28 cellular contexts compared by ENCODE assay signal in the genomic region with DNA sequence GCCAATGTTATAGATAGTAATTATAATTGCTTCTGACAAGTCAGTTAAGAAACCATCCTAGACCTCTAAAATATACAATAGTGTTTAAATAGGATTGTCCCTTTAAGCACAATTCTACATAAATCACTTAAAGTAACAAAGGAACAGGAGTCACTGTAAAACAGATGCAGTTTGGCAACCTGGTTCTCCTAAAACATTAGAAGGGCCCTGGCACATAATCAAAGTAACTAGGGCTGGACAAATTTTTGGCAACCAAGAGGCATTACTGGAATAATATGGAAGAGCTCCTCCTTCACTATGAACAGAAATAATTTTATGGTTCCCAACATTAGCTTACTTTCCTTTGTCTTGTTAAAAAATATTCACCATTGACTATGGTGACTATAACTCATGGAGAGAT.
"Had no signal": no experiment of that assay in that cellular context is flagged by ENCODE, and none has a peak within 500 bp of the region (broad histone marks: within the 10 kb centered on the region; RNA-seq: fewer than 3 reads in every experiment).

No MANE protein-coding gene starts in this region.

- H3K36me3 ChIP-seq: colonic mucosa, gastrocnemius medialis, heart left ventricle, left lung, neural progenitor cell, sigmoid colon, tibial artery had no signal

- H3K4me3 ChIP-seq: colonic mucosa, gastrocnemius medialis, heart left ventricle, hepatocyte, left lung, mucosa of descending colon, neural progenitor cell, psoas muscle, sigmoid colon, testis, tibial artery had no signal

- H3K27ac ChIP-seq: colonic mucosa, epithelial cell of prostate, gastrocnemius medialis, heart left ventricle, hepatocyte, left lung, neural progenitor cell, psoas muscle, sigmoid colon, testis, tibial artery had no signal

- H3K4me1 Mint-ChIP-seq: endodermal cell, mesothelial cell of epicardium had no signal

- H3K4me3 Mint-ChIP-seq: dendritic cell treated with granulocyte-macrophage colony-stimulating factor and Interleukin-4, amounts not matched to agents 40 ng/mL and 50 ng/mL, for 4 days; endodermal cell; mesothelial cell of epicardium; naive B cell; natural killer cell treated with Interleukin-12 subunit alpha and Interleukin-12 subunit beta and Interleukin-15 and Interleukin-18, amount 100 ng/mL, for 72 hours; stimulated activated memory B cell treated with anti-CD40 and anti-IgM and Interleukin-4, amounts not matched to agents 10 μg/mL and 1 μg/mL and 100 μg/mL, for 72 hours; type B pancreatic cell had no signal

- H3K27me3 ChIP-seq: colonic mucosa, gastrocnemius medialis, hepatocyte, neural progenitor cell, sigmoid colon, testis, tibial artery had no signal

- H3K4me2 ChIP-seq: hepatocyte, neural progenitor cell had no signal

- ATAC-seq: esophagus mucosa; gastrocnemius medialis; heart left ventricle; left cardiac atrium; left lung; mucosa of descending colon; natural killer cell treated with Interleukin-12 subunit alpha and Interleukin-12 subunit beta and Interleukin-15 and Interleukin-18, amount 100 ng/mL, for 72 hours; psoas muscle; right cardiac atrium; stimulated activated memory B cell treated with anti-CD40 and anti-IgM and Interleukin-4, amounts not matched to agents 10 μg/mL and 1 μg/mL and 100 μg/mL, for 72 hours; stimulated activated naive CD8-positive, alpha-beta T cell treated with anti-CD3 and anti-CD28 coated beads, Interleukin-15, Interleukin-2, amounts not matched to agents 100 U/mL and 50 U/mL, for 24 hours had no signal

- H3K9me3 ChIP-seq: colonic mucosa, gastrocnemius medialis, heart left ventricle, left lung, mucosa of descending colon, psoas muscle, sigmoid colon, testis, tibial artery had no signal

- H3K27me3 Mint-ChIP-seq: stimulated activated memory B cell treated with anti-CD40 and anti-IgM and Interleukin-4, amounts not matched to agents 10 μg/mL and 1 μg/mL and 100 μg/mL, for 72 hours; type B pancreatic cell had no signal

- H3K79me2 ChIP-seq: hepatocyte had no signal

- H3K4me1 ChIP-seq: colonic mucosa, gastrocnemius medialis, heart left ventricle, left lung, neural progenitor cell, psoas muscle, testis, tibial artery had no signal

- H3K9ac ChIP-seq: neural progenitor cell had no signal

- DNase-seq: colonic mucosa; effector CD8-positive, alpha-beta T cell; endodermal cell; foreskin fibroblast; gastrocnemius medialis; heart left ventricle; left cardiac atrium; left lung; mesenchymal stem cell; mucosa of descending colon; naive B cell; psoas muscle; right cardiac atrium; sigmoid colon; stimulated activated CD4-positive, alpha-beta T cell treated with anti-CD3 and anti-CD28 coated beads, Interleukin-4, amount 100 ng/mL, for 4 hours; stimulated activated naive CD8-positive, alpha-beta T cell treated with anti-CD3 and anti-CD28 coated beads, Interleukin-15, Interleukin-2, amounts not matched to agents 100 U/mL and 50 U/mL, for 24 hours; substantia nigra; testis; tibial artery had no signal

- H3K36me3 Mint-ChIP-seq: mesothelial cell of epicardium; naive B cell; natural killer cell treated with Interleukin-12 subunit alpha and Interleukin-12 subunit beta and Interleukin-15 and Interleukin-18, amount 100 ng/mL, for 72 hours; stimulated activated memory B cell treated with anti-CD40 and anti-IgM and Interleukin-4, amounts not matched to agents 10 μg/mL and 1 μg/mL and 100 μg/mL, for 72 hours; type B pancreatic cell had no signal

- H3K27ac Mint-ChIP-seq: dendritic cell treated with granulocyte-macrophage colony-stimulating factor and Interleukin-4, amounts not matched to agents 40 ng/mL and 50 ng/mL, for 4 days; endodermal cell; mesothelial cell of epicardium; natural killer cell treated with Interleukin-12 subunit alpha and Interleukin-12 subunit beta and Interleukin-15 and Interleukin-18, amount 100 ng/mL, for 72 hours; neural progenitor cell; type B pancreatic cell had no signal

- H3K9me3 Mint-ChIP-seq: dendritic cell treated with granulocyte-macrophage colony-stimulating factor and Interleukin-4, amounts not matched to agents 40 ng/mL and 50 ng/mL, for 4 days; naive B cell; natural killer cell treated with Interleukin-12 subunit alpha and Interleukin-12 subunit beta and Interleukin-15 and Interleukin-18, amount 100 ng/mL, for 72 hours; neural progenitor cell; stimulated activated memory B cell treated with anti-CD40 and anti-IgM and Interleukin-4, amounts not matched to agents 10 μg/mL and 1 μg/mL and 100 μg/mL, for 72 hours; type B pancreatic cell had no signal

- H2AFZ ChIP-seq: hepatocyte, neural progenitor cell had no signal
